8 cellular contexts compared by ENCODE assay signal in the genomic region with DNA sequence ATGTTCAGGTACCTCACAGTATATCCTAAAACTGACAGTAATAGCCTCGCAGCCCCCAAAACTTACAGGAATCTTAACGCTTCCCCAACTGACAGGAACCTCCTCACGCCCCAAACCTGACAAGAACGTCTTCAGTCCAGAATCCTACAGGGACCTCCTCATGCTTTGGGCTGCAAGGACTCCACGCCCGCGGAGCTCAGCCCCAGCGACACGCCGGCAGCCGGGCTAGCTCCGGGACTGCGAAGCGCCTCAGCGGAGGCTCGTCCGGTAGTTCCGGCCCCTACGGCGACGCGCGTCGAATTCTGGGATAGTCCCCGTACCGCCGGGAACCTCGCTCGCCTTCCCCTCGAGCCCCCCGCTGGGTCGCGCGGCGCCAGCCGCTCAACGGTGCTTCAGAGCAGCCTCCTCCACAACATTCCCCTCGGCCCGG. TPM values are rescaled to one million over a fixed set of nuclear protein-coding genes. Genes with fewer than 3 reads are reported as not detected.
DNase-seq lines count a peak whose midpoint lies in the region; ATAC-seq, FAIRE-seq and TF ChIP-seq lines count a peak whose summit lies in the region.

No MANE protein-coding gene starts in this region.

- H3K9me3 ChIP-seq in gastroesophageal sphincter: no peaks in the 10 kb centered on the region

- WGBS in gastroesophageal sphincter (ENCODE audit: low coverage in 1 of 2), 2 donors: 43% methylated on average over 5 of the region's 39 CpGs; no CpG with 5 or more reads in 1 of the 2 donors

- no peaks in the 10 kb centered on the region for H3K27me3 ChIP-seq in gastroesophageal sphincter

- peak overlapping the region; percentile 90 to 93 (median 92) for H3K27ac ChIP-seq in gastroesophageal sphincter

- DNase-seq in NCI-H146 (lab: John Stamatoyannopoulos, UW) (peak; percentile 63), NCI-H146 treated with DMSO at 0.1 percent for 48 hours (lab: John Stamatoyannopoulos, UW; ENCODE audit: unreplicated experiment) (no peak), H54 (ENCODE audit: insufficient read length, low spot score) (no peak), NAMALWA (ENCODE audit: low spot score) (peak; percentile 37), omental fat pad (ENCODE audit: low spot score) (no peak), OCI-M2 (lab: John Stamatoyannopoulos, UW; ENCODE audit: unreplicated experiment) (no peak)
- DNase-seq in activated T-helper 9 cell treated with anti-CD3 and anti-CD28 coated beads, Interleukin-2, amount 50 U/mL, for 16 hours (ENCODE audit: low read depth): peak; percentile 28

- TF ChIP-seq CTCF in gastroesophageal sphincter (IDR thresholded peaks at IDR 0.05) (no peak), omental fat pad (IDR thresholded peaks at IDR 0.05) (no peak)

- ATAC-seq in gastroesophageal sphincter: peak; percentile 20
- peak; percentile 26 for ATAC-seq in omental fat pad (ENCODE audit: low FRiP score)

- no peak for TF ChIP-seq EP300 in gastroesophageal sphincter (IDR thresholded peaks at IDR 0.05)

- H3K36me3 ChIP-seq in gastroesophageal sphincter: peaks cover 0 to 28% of the 10 kb centered on the region in 2 donors

- H3K4me3 ChIP-seq in gastroesophageal sphincter: peak overlapping the region; percentile 68 to 73

- peak; percentile 45; the same call in 1 of the 2 replicates for TF ChIP-seq POLR2A in H54 (IDR thresholded peaks at IDR 0.05; ENCODE audit: low read depth, low read length)
- TF ChIP-seq POLR2A in gastroesophageal sphincter (IDR thresholded peaks at IDR 0.05): peak; percentile 12 to 20

- H3K4me1 ChIP-seq in gastroesophageal sphincter: peaks cover 0 to 8% (median 0%) of the 10 kb centered on the region in 3 donors

- FAIRE-seq in H54 (lab: Jason Lieb, UNC): no peak

RNA-seq across cellular contexts. Expression of gene PHF8, which starts 0.6 kb away (rescaled TPM):
- 10 to 100 TPM; 12.0 to 34.7 (median 21.0) TPM for total RNA-seq in gastroesophageal sphincter
- 10 to 100 TPM; 24.5 to 47.9 (median 26.2) TPM for total RNA-seq in omental fat pad

Comparison
In these comparisons a context has a peak if more than half of its experiments do, and no peak if none do; other contexts are left out.
1. DNase-seq: peak in NCI-H146 (single experiment), NAMALWA (single experiment) and activated T-helper 9 cell treated with anti-CD3 and anti-CD28 coated beads, Interleukin-2, amount 50 U/mL, for 16 hours (single experiment); none in NCI-H146 treated with DMSO at 0.1 percent for 48 hours (single experiment), H54 (single experiment), omental fat pad (single experiment) and OCI-M2 (single experiment).